ENCODE assay signal across 24 cellular contexts in genomic region chr1:2537785-2538115, GRCh38. TPM values are rescaled to one million over a fixed set of nuclear protein-coding genes. Genes with fewer than 3 reads are reported as not detected.
"Had no signal": no experiment of that assay in that cellular context is flagged by ENCODE, and none has a peak within 500 bp of the region (broad histone marks: within the 10 kb centered on the region; RNA-seq: fewer than 3 reads in every experiment).

No MANE protein-coding gene starts in this region.

- H3K9me3 ChIP-seq: MG63 had no signal

- H3K4me3 ChIP-seq: MG63, SK-N-MC had no signal

- H3K36me3 ChIP-seq: MG63 had no signal

- DNase-seq: KBM-7, MG63, NCI-H1092, NCI-H1105 treated with DMSO at 0.1 percent for 48 hours, NCI-H1417 treated with DMSO at 0.1 percent for 48 hours, NCI-H146, NCI-H1694 treated with DMSO at 0.1 percent for 48 hours, NCI-H1930, NCI-H2081, NCI-H2107, NCI-H2171 treated with DMSO at 0.1 percent for 48 hours, NCI-H345, NCI-H446 treated with DMSO at 0.1 percent for 48 hours, NCI-H510A treated with DMSO at 0.1 percent for 48 hours, NCI-H526, NCI-H748 treated with DMSO at 0.1 percent for 48 hours, PC-3, Right ventricle myocardium superior, T-helper 2 cell had no signal

- H3K27me3 ChIP-seq: MG63 had no signal

- H3K27ac ChIP-seq: HL-60, SK-N-MC had no signal

RNA-seq across cellular contexts. Expression of gene HES5, which starts 7.7 kb away (rescaled TPM):
- total RNA-seq: OCI-LY7; T-helper 1 cell treated with Interleukin-12 subunit alpha and Interleukin-12 subunit beta and Interleukin-4 antibody, amounts not matched to agents 30 ng/mL and 1 ng/mL, for 36 hours had no signal
- polyA plus RNA-seq: IgD-negative memory B cell had no signal
